Comparison of ENCODE assay signal across 8 cellular contexts in genomic region chrX:48475774-48476577, GRCh38. TPM values are rescaled to one million over a fixed set of nuclear protein-coding genes. Genes with fewer than 3 reads are reported as not detected.
DNase-seq lines count a peak whose midpoint lies in the region; ATAC-seq and TF ChIP-seq lines count a peak whose summit lies in the region.

TSS of gene FTSJ1 (plus strand) at chrX:48476199. CDS start at chrX:48478048, 1,849 bp downstream.

- peak within 1 kb of the TSS; percentile 82 for H3K4me3 ChIP-seq in BLaER1
- peak within 1 kb of the TSS; percentile 46 to 65 for H3K4me3 ChIP-seq in left lung

- H3K4me1 ChIP-seq in BLaER1 (peaks cover 27% of the 10 kb centered on the region), left lung (no peaks in the 10 kb centered on the region)

- H3K27ac ChIP-seq in BLaER1 = peak within 1 kb of the TSS; percentile 83
- peak within 1 kb of the TSS; percentile 22 to 87 for H3K27ac ChIP-seq in left lung

- intact Hi-C loops in left lung (cut with DNase I) = no loop called here

- peak; percentile 51 for DNase-seq in NCI-H748 treated with DMSO at 0.1 percent for 48 hours (lab: John Stamatoyannopoulos, UW)
- peak; percentile 56 to 85 for DNase-seq in activated CD4-positive, alpha-beta T cell treated with anti-CD3 and anti-CD28 coated beads, Interleukin-2, amount 50 U/mL, for 24 hours (ENCODE audit: low read depth in 1 of 2, low spot score in 1 of 2)
- DNase-seq in dedifferentiated amniotic fluid mesenchymal stem cell (ENCODE audit: extremely low spot score) = peak; percentile 86
- DNase-seq in left lung = peak; percentile 88 to 93
- peak; percentile 65 to 66 for DNase-seq in stimulated activated CD4-positive, alpha-beta T cell treated with anti-CD3 and anti-CD28 coated beads, Interleukin-2, amount 100 ng/mL, for 48 hours

- peaks cover 28% of the 10 kb centered on the region for H3K27me3 ChIP-seq in BLaER1
- H3K27me3 ChIP-seq in left lung = no peaks in the 10 kb centered on the region

- peaks cover 39% of the 10 kb centered on the region for H4K20me1 ChIP-seq in BLaER1

- peak within 1 kb of the TSS; percentile 85 for H3K9ac ChIP-seq in BLaER1

- H3K4me2 ChIP-seq in BLaER1 = peak within 1 kb of the TSS; percentile 82

- ATAC-seq in GM19328 (IDR thresholded peaks at IDR 0.05; ENCODE audit: unreplicated experiment) (peak; percentile 81), HG03520 (IDR thresholded peaks at IDR 0.05; ENCODE audit: unreplicated experiment) (peak; percentile 74), left lung (peak; percentile 97)

- no peak for TF ChIP-seq CTCF in left lung (IDR thresholded peaks at IDR 0.05)

- H3K9me3 ChIP-seq in BLaER1 = no peaks in the 10 kb centered on the region
- H3K9me3 ChIP-seq in left lung = no peaks in the 10 kb centered on the region

- H3K36me3 ChIP-seq in BLaER1 = peaks cover 29% of the 10 kb centered on the region
- H3K36me3 ChIP-seq in left lung = peaks cover 0 to 14% of the 10 kb centered on the region in 2 donors

RNA-seq across cellular contexts. Expression of gene FTSJ1, which starts in this region (rescaled TPM):
- 10 to 100 TPM; 33.7 to 46.6 TPM for total RNA-seq in left lung

Comparison
In these comparisons a context has a peak if more than half of its experiments do, and no peak if none do; other contexts are left out.
1. Peak in every context shown above with its lines: DNase-seq, ATAC-seq, H3K4me3 ChIP-seq and H3K27ac ChIP-seq.